13 cellular contexts compared by ENCODE assay signal in the genomic region with DNA sequence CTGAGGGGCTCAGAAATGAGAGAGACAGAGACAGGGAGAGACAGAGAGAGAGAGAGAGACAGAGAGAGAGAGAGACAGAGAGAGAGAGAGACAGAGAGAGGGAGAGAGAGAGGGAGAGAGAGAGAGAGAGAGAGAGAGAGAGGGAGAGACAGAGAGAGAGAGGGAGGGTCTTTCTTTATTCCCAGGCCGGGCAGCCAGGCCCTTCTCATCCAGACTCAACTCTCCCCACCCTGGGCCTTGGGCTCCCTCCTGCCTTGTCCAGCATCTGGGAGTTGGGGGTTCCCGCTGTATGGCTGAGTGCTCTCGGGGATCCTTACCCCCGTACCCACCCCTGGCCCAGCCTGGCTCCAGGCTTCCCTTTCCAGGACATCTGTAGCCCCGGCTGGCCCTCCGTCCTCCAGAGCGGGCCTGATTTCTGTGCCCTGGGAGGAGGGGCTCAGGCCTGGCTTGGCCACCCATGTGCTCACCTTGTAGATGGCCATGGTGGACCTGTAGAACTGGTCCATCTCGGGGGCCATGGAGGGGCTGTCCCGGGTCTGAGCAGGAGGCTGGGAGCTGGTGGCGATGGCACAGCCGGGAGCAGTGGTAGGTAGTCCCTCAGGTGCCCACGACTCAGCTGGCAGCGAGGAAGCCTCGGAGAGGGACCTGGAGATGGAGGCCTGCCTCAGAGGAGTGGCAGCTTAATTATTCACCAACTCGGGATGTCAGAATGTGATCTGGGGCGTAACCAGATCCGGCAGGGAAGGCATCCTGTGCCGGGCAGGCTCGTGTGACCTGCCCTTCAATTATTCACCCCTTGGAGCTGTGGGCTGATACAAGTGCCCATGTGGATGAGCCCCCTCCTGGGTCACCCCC. TPM values are rescaled to one million over a fixed set of nuclear protein-coding genes. Genes with fewer than 3 reads are reported as not detected.
DNase-seq lines count a peak whose midpoint lies in the region; ATAC-seq and TF ChIP-seq lines count a peak whose summit lies in the region.
"Had no signal": no experiment of that assay in that cellular context is flagged by ENCODE, and none has a peak within 500 bp of the region (broad histone marks: within the 10 kb centered on the region; RNA-seq: fewer than 3 reads in every experiment).

A gene with protein sequence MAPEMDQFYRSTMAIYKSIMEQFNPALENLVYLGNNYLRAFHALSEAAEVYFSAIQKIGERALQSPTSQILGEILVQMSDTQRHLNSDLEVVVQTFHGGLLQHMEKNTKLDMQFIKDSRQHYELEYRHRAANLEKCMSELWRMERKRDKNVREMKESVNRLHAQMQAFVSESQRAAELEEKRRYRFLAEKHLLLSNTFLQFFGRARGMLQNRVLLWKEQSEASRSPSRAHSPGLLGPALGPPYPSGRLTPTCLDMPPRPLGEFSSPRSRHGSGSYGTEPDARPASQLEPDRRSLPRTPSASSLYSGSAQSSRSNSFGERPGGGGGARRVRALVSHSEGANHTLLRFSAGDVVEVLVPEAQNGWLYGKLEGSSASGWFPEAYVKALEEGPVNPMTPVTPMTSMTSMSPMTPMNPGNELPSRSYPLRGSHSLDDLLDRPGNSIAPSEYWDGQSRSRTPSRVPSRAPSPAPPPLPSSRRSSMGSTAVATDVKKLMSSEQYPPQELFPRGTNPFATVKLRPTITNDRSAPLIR (minus strand): TSS at position 677 of the 855 bp plus-strand sequence. CDS start 159 bp downstream, at position 518.

- no peaks in the 10 kb centered on the region for H3K9me3 Mint-ChIP-seq in activated naive CD4-positive, alpha-beta T cell treated with anti-CD3 and anti-CD28 coated beads, Interleukin-2, amount 50 U/mL, for 24 hours
- no peaks in the 10 kb centered on the region for H3K9me3 Mint-ChIP-seq in WTC11

- H3K27ac ChIP-seq in temporal lobe (ENCODE audit: low read depth, low read length) (peak within 1 kb of the TSS; percentile 12), uterus (no peak within 1 kb of the TSS)
- H3K27ac ChIP-seq: testis had no signal

- peaks cover 6% of the 10 kb centered on the region for H3K36me3 Mint-ChIP-seq in activated naive CD4-positive, alpha-beta T cell treated with anti-CD3 and anti-CD28 coated beads, Interleukin-2, amount 50 U/mL, for 24 hours
- no peaks in the 10 kb centered on the region for H3K36me3 Mint-ChIP-seq in WTC11

- H3K27me3 ChIP-seq in uterus: no peaks in the 10 kb centered on the region
- H3K27me3 ChIP-seq: testis had no signal

- ATAC-seq in WTC11: peak; percentile 4; the same call in 1 of the 2 replicates
- no peak for ATAC-seq in GM21367 (IDR thresholded peaks at IDR 0.05; ENCODE audit: unreplicated experiment)

- no peak for DNase-seq in activated naive CD4-positive, alpha-beta T cell treated with Interleukin-2 at 50 U/mL for 16 hours
- DNase-seq in WTC11 (ENCODE audit: low spot score) (no peak), kidney tubule cell (ENCODE audit: low spot score) (peak; percentile 91), cerebellar cortex (ENCODE audit: low spot score) (no peak), uterus (no peak)
- DNase-seq: AML-193; effector CD8-positive, alpha-beta T cell; NCI-H1436; stimulated activated CD4-positive, alpha-beta T cell treated with anti-CD3 and anti-CD28 coated beads, Interleukin-2, amount 100 ng/mL, for 48 hours; testis had no signal

- H3K4me1 ChIP-seq in uterus: no peaks in the 10 kb centered on the region

- H3K9me3 ChIP-seq in uterus: no peaks in the 10 kb centered on the region
- H3K9me3 ChIP-seq: testis had no signal

- H3K27ac Mint-ChIP-seq in activated naive CD4-positive, alpha-beta T cell treated with anti-CD3 and anti-CD28 coated beads, Interleukin-2, amount 50 U/mL, for 24 hours: peak within 1 kb of the TSS; percentile 83
- H3K27ac Mint-ChIP-seq in WTC11: no peak within 1 kb of the TSS

- no peak within 1 kb of the TSS for H3K4me3 ChIP-seq in uterus
- H3K4me3 ChIP-seq: testis had no signal

- H3K27me3 Mint-ChIP-seq in activated naive CD4-positive, alpha-beta T cell treated with anti-CD3 and anti-CD28 coated beads, Interleukin-2, amount 50 U/mL, for 24 hours: no peaks in the 10 kb centered on the region
- H3K27me3 Mint-ChIP-seq in WTC11 (ENCODE audit: low read depth): no peaks in the 10 kb centered on the region; the same call in 1 of the 2 replicates

- peaks cover 4% of the 10 kb centered on the region for H3K4me1 Mint-ChIP-seq in activated naive CD4-positive, alpha-beta T cell treated with anti-CD3 and anti-CD28 coated beads, Interleukin-2, amount 50 U/mL, for 24 hours
- peaks cover 7% of the 10 kb centered on the region for H3K4me1 Mint-ChIP-seq in WTC11

- no peak for TF ChIP-seq POLR2A in uterus (IDR thresholded peaks at IDR 0.05)

- intact Hi-C loops in uterus (cut with DNase I; ENCODE audit: low total_unique reads): no loop called here

- no peaks in the 10 kb centered on the region for H3K36me3 ChIP-seq in uterus

- CTCF ChIA-PET in WTC11 (lab: Charles Lee): interaction anchor here (1.0 to 11.1 kb wide), 12 partner anchors 10 to 71 kb away, joined by 3 to 222 read pairs (median 5); partner anchors contain the start of gene PLA2G6

- H3K4me3 Mint-ChIP-seq in activated naive CD4-positive, alpha-beta T cell treated with anti-CD3 and anti-CD28 coated beads, Interleukin-2, amount 50 U/mL, for 24 hours: no peak within 1 kb of the TSS
- H3K4me3 Mint-ChIP-seq in WTC11: no peak within 1 kb of the TSS

- POLR2A ChIA-PET in WTC11 (lab: Charles Lee): interaction anchor here (0.6 to 1.3 kb wide), 2 partner anchors 13 to 108 kb away, joined by 4 read pairs; no protein-coding TSS in a partner anchor

- TF ChIP-seq CTCF in WTC11 (IDR thresholded peaks at IDR 0.05) (no peak), uterus (IDR thresholded peaks at IDR 0.05) (no peak)

TF ChIP-seq in WTC11, 78 proteins besides CTCF, POLR2A, EP300 and RAD21 (continues in another document):
- TF ChIP-seq MYBL2 (CRISPR knock-in tag; IDR thresholded peaks at IDR 0.05) (no peak), JUN (CRISPR knock-in tag; IDR thresholded peaks at IDR 0.05) (no peak), ZNF396 (CRISPR knock-in tag; IDR thresholded peaks at IDR 0.05; ENCODE audit: borderline replicate concordance) (no peak), ZNF317 (CRISPR knock-in tag; IDR thresholded peaks at IDR 0.05; ENCODE audit: borderline replicate concordance, low read depth) (no peak), HMGXB4 (CRISPR knock-in tag; IDR thresholded peaks at IDR 0.05) (no peak), AFF4 (CRISPR knock-in tag; IDR thresholded peaks at IDR 0.05; ENCODE audit: borderline replicate concordance) (no peak), ESRRA (CRISPR knock-in tag; IDR thresholded peaks at IDR 0.05; ENCODE audit: borderline replicate concordance) (no peak), ERG (CRISPR knock-in tag; IDR thresholded peaks at IDR 0.05) (no peak), NR3C1 (CRISPR knock-in tag; conservative IDR thresholded peaks at IDR 0.05; ENCODE audit: low read depth) (no peak), CREM (CRISPR knock-in tag; IDR thresholded peaks at IDR 0.05) (no peak), TEAD1 (CRISPR knock-in tag; IDR thresholded peaks at IDR 0.05) (no peak)

RNA-seq across cellular contexts. Expression of the gene that starts here (rescaled TPM):
- total RNA-seq in WTC11 (2021) (3.0 to 5.7 TPM (median 4.9 TPM) in 3 replicates), temporal lobe (0.25 TPM), uterus (1 to 10 TPM in 1 of 4 donors, under 1 TPM in 1, not detected in 2; 0.59 to 1.7 TPM)
